In genomic region chr16:14013571-14014283, GRCh38 we compare ENCODE assay signal across 1 cellular context.
TF ChIP-seq lines count a peak whose summit lies in the region.

No MANE protein-coding gene starts in this region.

TF ChIP-seq in HEK293, 187 proteins besides CTCF, POLR2A, EP300 and RAD21 (continued from another document):
- TF ChIP-seq ZNF513 (tag by site-specific recombination; IDR thresholded peaks at IDR 0.05), result peak; percentile 27; the same call in 1 of the 2 replicates
- no peak for TF ChIP-seq ELK4 (IDR thresholded peaks at IDR 0.05; ENCODE audit: borderline replicate concordance, low read depth, low read length)
- no peak for TF ChIP-seq ZNF302 (tag by site-specific recombination; IDR thresholded peaks at IDR 0.05; ENCODE audit: low read depth)
- TF ChIP-seq ZSCAN5A (tag by site-specific recombination; IDR thresholded peaks at IDR 0.05), result no peak
- peak; percentile 47; the same call in 1 of the 2 replicates for TF ChIP-seq ZNF391 (tag by site-specific recombination; IDR thresholded peaks at IDR 0.05; ENCODE audit: borderline replicate concordance, low read depth)
- no peak for TF ChIP-seq HOXA7 (CRISPR knock-in tag; IDR thresholded peaks at IDR 0.05; ENCODE audit: borderline replicate concordance)
- TF ChIP-seq, protein P1, sequence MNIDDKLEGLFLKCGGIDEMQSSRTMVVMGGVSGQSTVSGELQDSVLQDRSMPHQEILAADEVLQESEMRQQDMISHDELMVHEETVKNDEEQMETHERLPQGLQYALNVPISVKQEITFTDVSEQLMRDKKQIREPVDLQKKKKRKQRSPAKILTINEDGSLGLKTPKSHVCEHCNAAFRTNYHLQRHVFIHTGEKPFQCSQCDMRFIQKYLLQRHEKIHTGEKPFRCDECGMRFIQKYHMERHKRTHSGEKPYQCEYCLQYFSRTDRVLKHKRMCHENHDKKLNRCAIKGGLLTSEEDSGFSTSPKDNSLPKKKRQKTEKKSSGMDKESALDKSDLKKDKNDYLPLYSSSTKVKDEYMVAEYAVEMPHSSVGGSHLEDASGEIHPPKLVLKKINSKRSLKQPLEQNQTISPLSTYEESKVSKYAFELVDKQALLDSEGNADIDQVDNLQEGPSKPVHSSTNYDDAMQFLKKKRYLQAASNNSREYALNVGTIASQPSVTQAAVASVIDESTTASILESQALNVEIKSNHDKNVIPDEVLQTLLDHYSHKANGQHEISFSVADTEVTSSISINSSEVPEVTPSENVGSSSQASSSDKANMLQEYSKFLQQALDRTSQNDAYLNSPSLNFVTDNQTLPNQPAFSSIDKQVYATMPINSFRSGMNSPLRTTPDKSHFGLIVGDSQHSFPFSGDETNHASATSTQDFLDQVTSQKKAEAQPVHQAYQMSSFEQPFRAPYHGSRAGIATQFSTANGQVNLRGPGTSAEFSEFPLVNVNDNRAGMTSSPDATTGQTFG (tag by site-specific recombination; IDR thresholded peaks at IDR 0.05; ENCODE audit: borderline replicate concordance), result no peak
- TF ChIP-seq ZNF18 (tag by site-specific recombination; IDR thresholded peaks at IDR 0.05), result peak; percentile 66; the same call in 1 of the 2 replicates
- TF ChIP-seq SETDB1 (IDR thresholded peaks at IDR 0.05; ENCODE audit: insufficient read length, low read length), result no peak
- TF ChIP-seq OVOL3 (tag by site-specific recombination; IDR thresholded peaks at IDR 0.05), result peak; percentile 72; the same call in 1 of the 2 replicates
- TF ChIP-seq GLI2 (tag by site-specific recombination; IDR thresholded peaks at IDR 0.05; ENCODE audit: borderline replicate concordance, low read depth), result peak; percentile 89
- peak; percentile 25; the same call in 1 of the 2 replicates for TF ChIP-seq TRIM28 (IDR thresholded peaks at IDR 0.05; ENCODE audit: borderline replicate concordance, low read length)
- peak; percentile 97 for TF ChIP-seq ZEB2 (tag by site-specific recombination; IDR thresholded peaks at IDR 0.05)
- TF ChIP-seq ZNF248 (tag by site-specific recombination; IDR thresholded peaks at IDR 0.05), result no peak
- TF ChIP-seq, protein P2, sequence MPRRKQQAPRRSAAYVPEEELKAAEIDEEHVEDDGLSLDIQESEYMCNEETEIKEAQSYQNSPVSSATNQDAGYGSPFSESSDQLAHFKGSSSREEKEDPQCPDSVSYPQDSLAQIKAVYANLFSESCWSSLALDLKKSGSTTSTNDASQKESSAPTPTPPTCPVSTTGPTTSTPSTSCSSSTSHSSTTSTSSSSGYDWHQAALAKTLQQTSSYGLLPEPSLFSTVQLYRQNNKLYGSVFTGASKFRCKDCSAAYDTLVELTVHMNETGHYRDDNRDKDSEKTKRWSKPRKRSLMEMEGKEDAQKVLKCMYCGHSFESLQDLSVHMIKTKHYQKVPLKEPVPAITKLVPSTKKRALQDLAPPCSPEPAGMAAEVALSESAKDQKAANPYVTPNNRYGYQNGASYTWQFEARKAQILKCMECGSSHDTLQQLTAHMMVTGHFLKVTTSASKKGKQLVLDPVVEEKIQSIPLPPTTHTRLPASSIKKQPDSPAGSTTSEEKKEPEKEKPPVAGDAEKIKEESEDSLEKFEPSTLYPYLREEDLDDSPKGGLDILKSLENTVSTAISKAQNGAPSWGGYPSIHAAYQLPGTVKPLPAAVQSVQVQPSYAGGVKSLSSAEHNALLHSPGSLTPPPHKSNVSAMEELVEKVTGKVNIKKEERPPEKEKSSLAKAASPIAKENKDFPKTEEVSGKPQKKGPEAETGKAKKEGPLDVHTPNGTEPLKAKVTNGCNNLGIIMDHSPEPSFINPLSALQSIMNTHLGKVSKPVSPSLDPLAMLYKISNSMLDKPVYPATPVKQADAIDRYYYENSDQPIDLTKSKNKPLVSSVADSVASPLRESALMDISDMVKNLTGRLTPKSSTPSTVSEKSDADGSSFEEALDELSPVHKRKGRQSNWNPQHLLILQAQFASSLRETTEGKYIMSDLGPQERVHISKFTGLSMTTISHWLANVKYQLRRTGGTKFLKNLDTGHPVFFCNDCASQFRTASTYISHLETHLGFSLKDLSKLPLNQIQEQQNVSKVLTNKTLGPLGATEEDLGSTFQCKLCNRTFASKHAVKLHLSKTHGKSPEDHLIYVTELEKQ (tag by site-specific recombination; IDR thresholded peaks at IDR 0.05; ENCODE audit: borderline replicate concordance), result peak; percentile 94
- no peak for TF ChIP-seq ZNF645 (tag by site-specific recombination; IDR thresholded peaks at IDR 0.05)
- peak; percentile 44; the same call in 1 of the 2 replicates for TF ChIP-seq ZNF341 (tag by site-specific recombination; IDR thresholded peaks at IDR 0.05; ENCODE audit: low read depth)
- TF ChIP-seq ZNF10 (tag by site-specific recombination; IDR thresholded peaks at IDR 0.05), result peak; percentile 89
- TF ChIP-seq PRDM1 (tag by site-specific recombination; IDR thresholded peaks at IDR 0.05), result peak; percentile 52; the same call in 1 of the 2 replicates
- no peak; the same call in 1 of the 2 replicates for TF ChIP-seq ZNF654 (tag by site-specific recombination; IDR thresholded peaks at IDR 0.05; ENCODE audit: low read depth)
- no peak for TF ChIP-seq ZNF658 (tag by site-specific recombination; IDR thresholded peaks at IDR 0.05)
- peak; percentile 67 for TF ChIP-seq ZNF558 (tag by site-specific recombination; IDR thresholded peaks at IDR 0.05)
- no peak for TF ChIP-seq ZNF175 (tag by site-specific recombination; IDR thresholded peaks at IDR 0.05)
- TF ChIP-seq ZNF514 (tag by site-specific recombination; IDR thresholded peaks at IDR 0.05), result no peak
- TF ChIP-seq ZNF354C (tag by site-specific recombination; IDR thresholded peaks at IDR 0.05; ENCODE audit: borderline replicate concordance, low read depth), result no peak
- TF ChIP-seq ZBTB1 (tag by site-specific recombination; IDR thresholded peaks at IDR 0.05), result 0 out of 2 replicates have a peak, but pooled peaks have one; percentile 35
- no peak for TF ChIP-seq ZNF785 (tag by site-specific recombination; IDR thresholded peaks at IDR 0.05)
- TF ChIP-seq ZNF530 (tag by site-specific recombination; IDR thresholded peaks at IDR 0.05; ENCODE audit: low read depth), result no peak
- TF ChIP-seq ZNF202 (tag by site-specific recombination; IDR thresholded peaks at IDR 0.05; ENCODE audit: borderline replicate concordance), result no peak
- TF ChIP-seq ZFP41 (tag by site-specific recombination; IDR thresholded peaks at IDR 0.05; ENCODE audit: borderline replicate concordance), result no peak
- TF ChIP-seq ZNF366 (tag by site-specific recombination; conservative IDR thresholded peaks at IDR 0.05), result peak; percentile 90
- TF ChIP-seq ZNF16 (tag by site-specific recombination; IDR thresholded peaks at IDR 0.05; ENCODE audit: low read depth), result no peak
- no peak for TF ChIP-seq ZBTB10 (tag by site-specific recombination; IDR thresholded peaks at IDR 0.05)
TF ChIP-seq in HEK293: peak in this region for 68.
